Comparison of ENCODE assay signal across 12 cellular contexts in the genomic region with DNA sequence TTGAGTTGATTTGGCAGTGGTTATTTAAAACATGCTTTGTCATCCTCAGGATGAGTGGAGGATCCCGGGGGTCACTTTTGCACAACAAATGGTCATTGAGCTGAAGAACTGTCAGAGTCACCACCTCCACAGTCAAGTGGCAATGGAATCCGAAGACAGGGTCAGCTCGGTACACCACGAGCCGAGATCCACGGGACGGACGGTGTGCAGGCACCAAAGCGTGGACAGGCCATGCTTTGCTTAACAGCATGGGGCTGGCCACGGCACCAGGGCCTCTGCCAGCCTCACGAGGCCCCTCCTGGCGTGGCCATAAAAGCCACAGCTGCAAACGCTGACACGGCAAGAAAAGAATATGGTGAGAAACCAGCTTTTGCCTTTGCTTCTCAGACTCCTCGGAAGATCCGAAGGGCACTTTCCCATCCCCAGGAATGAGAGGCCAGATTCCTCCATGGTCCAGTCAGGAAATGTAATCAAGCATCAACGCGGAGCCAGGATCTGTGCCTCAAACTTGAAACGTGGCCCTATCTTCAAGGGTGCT.
"Had no signal": no experiment of that assay in that cellular context is flagged by ENCODE, and none has a peak within 500 bp of the region (broad histone marks: within the 10 kb centered on the region; RNA-seq: fewer than 3 reads in every experiment).

No MANE protein-coding gene starts in this region.

- DNase-seq: activated CD4-positive, alpha-beta memory T cell treated with anti-CD3 and anti-CD28 coated beads, Interleukin-2, amount 10 ng/mL, durations not matched to agents 7 days and 5 days; activated CD4-positive, alpha-beta T cell treated with anti-CD3 and anti-CD28 coated beads for 1 hour; activated gamma-delta T cell treated with Interleukin-2 at 50 U/mL for 16 hours; activated T-cell treated with anti-CD3 and anti-CD28 coated beads, Interleukin-2, amount 50 U/mL, for 72 hours; central memory CD4-positive, alpha-beta T cell; effector memory CD4-positive, alpha-beta T cell; hippocampal formation; psoas muscle; sigmoid colon; stimulated activated naive CD4-positive, alpha-beta T cell treated with Interleukin-2 at 50 U/mL for 16 hours; SW 1271 had no signal

- H3K9me3 Mint-ChIP-seq: activated CD4-positive, alpha-beta memory T cell treated with anti-CD3 and anti-CD28 coated beads, Interleukin-2, amount 10 ng/mL, durations not matched to agents 7 days and 5 days; activated T-cell treated with anti-CD3 and anti-CD28 coated beads, Interleukin-2, amount 50 U/mL, for 72 hours had no signal

- H3K27me3 ChIP-seq: sigmoid colon had no signal

- H3K4me1 Mint-ChIP-seq: activated CD4-positive, alpha-beta memory T cell treated with anti-CD3 and anti-CD28 coated beads, Interleukin-2, amount 10 ng/mL, durations not matched to agents 7 days and 5 days had no signal

- H3K4me3 ChIP-seq: coronary artery, psoas muscle, sigmoid colon had no signal

- H3K9me3 ChIP-seq: psoas muscle, sigmoid colon had no signal

- H3K27ac ChIP-seq: psoas muscle, sigmoid colon had no signal

- H3K4me3 Mint-ChIP-seq: activated CD4-positive, alpha-beta memory T cell treated with anti-CD3 and anti-CD28 coated beads, Interleukin-2, amount 10 ng/mL, durations not matched to agents 7 days and 5 days; activated T-cell treated with anti-CD3 and anti-CD28 coated beads, Interleukin-2, amount 50 U/mL, for 72 hours had no signal

- H3K36me3 ChIP-seq: sigmoid colon had no signal

- ATAC-seq: activated T-cell treated with anti-CD3 and anti-CD28 coated beads, Interleukin-2, amount 50 U/mL, for 72 hours had no signal

- H3K4me1 ChIP-seq: psoas muscle, sigmoid colon had no signal

- H3K27ac Mint-ChIP-seq: activated CD4-positive, alpha-beta memory T cell treated with anti-CD3 and anti-CD28 coated beads, Interleukin-2, amount 10 ng/mL, durations not matched to agents 7 days and 5 days; activated T-cell treated with anti-CD3 and anti-CD28 coated beads, Interleukin-2, amount 50 U/mL, for 72 hours had no signal
